13 cellular contexts compared by ENCODE assay signal in genomic region chr6:158046201-158047119, GRCh38.
DNase-seq lines count a peak whose midpoint lies in the region; ATAC-seq, FAIRE-seq and TF ChIP-seq lines count a peak whose summit lies in the region.
"Had no signal": no experiment of that assay in that cellular context is flagged by ENCODE, and none has a peak within 500 bp of the region (broad histone marks: within the 10 kb centered on the region; RNA-seq: fewer than 3 reads in every experiment).

No MANE protein-coding gene starts in this region.

- ATAC-seq in stimulated activated memory B cell treated with anti-CD40 and anti-IgM and Interleukin-4, amounts not matched to agents 10 μg/mL and 1 μg/mL and 100 μg/mL, for 72 hours, result no peak
- no peak for ATAC-seq in left lobe of liver
- ATAC-seq in HG02870 (IDR thresholded peaks at IDR 0.05; ENCODE audit: unreplicated experiment), result no peak
- ATAC-seq: GM23338 had no signal

- DNase-seq in activated T-cell treated with anti-CD3 and anti-CD28 coated beads, Interleukin-2, amount 50 U/mL, for 24 hours, result no peak
- DNase-seq in activated T-cell treated with anti-CD3 and anti-CD28 coated beads, Interleukin-2, amount 50 U/mL, for 48 hours, result no peak
- DNase-seq in RCC 7860 (ENCODE audit: low spot score) (peak; percentile 38), dorsolateral prefrontal cortex (peak in 4 of 10 donors; percentile 6 to 28 (median 15)), left lobe of liver (ENCODE audit: low spot score) (no peak), GM19238 (ENCODE audit: insufficient read length, low spot score) (no peak)
- DNase-seq: GF-D8, kidney glomerular epithelial cell, NCI-H2029, T-helper 9 cell had no signal

- H3K27me3 ChIP-seq in dorsolateral prefrontal cortex, result no peaks in the 10 kb centered on the region

- H3K36me3 Mint-ChIP-seq in activated T-cell treated with anti-CD3 and anti-CD28 coated beads, Interleukin-2, amount 50 U/mL, for 24 hours (ENCODE audit: low read depth), result peaks cover 82% of the 10 kb centered on the region
- peaks cover 35% of the 10 kb centered on the region for H3K36me3 Mint-ChIP-seq in stimulated activated memory B cell treated with anti-CD40 and anti-IgM and Interleukin-4, amounts not matched to agents 10 μg/mL and 1 μg/mL and 100 μg/mL, for 72 hours

- TF ChIP-seq CTCF in dorsolateral prefrontal cortex (IDR thresholded peaks at IDR 0.05 in 54 of 56, conservative IDR thresholded peaks at IDR 0.05 in 2 of 56; ENCODE audit: low read depth in 1 of 56, partially characterized antibody in 56 of 56), result no peak

- no peaks in the 10 kb centered on the region for H3K9me3 Mint-ChIP-seq in activated T-cell treated with anti-CD3 and anti-CD28 coated beads, Interleukin-2, amount 50 U/mL, for 24 hours
- H3K9me3 Mint-ChIP-seq in stimulated activated memory B cell treated with anti-CD40 and anti-IgM and Interleukin-4, amounts not matched to agents 10 μg/mL and 1 μg/mL and 100 μg/mL, for 72 hours, result no peaks in the 10 kb centered on the region
- H3K9me3 Mint-ChIP-seq: GM23338 had no signal

- FAIRE-seq in RCC 7860 (lab: Jason Lieb, UNC), result no peak

- no peaks in the 10 kb centered on the region for H3K27me3 Mint-ChIP-seq in activated T-cell treated with anti-CD3 and anti-CD28 coated beads, Interleukin-2, amount 50 U/mL, for 24 hours
- H3K27me3 Mint-ChIP-seq in stimulated activated memory B cell treated with anti-CD40 and anti-IgM and Interleukin-4, amounts not matched to agents 10 μg/mL and 1 μg/mL and 100 μg/mL, for 72 hours, result no peaks in the 10 kb centered on the region

- peak overlapping the region; percentile 88 for H3K27ac Mint-ChIP-seq in activated T-cell treated with anti-CD3 and anti-CD28 coated beads, Interleukin-2, amount 50 U/mL, for 24 hours
- H3K27ac Mint-ChIP-seq in stimulated activated memory B cell treated with anti-CD40 and anti-IgM and Interleukin-4, amounts not matched to agents 10 μg/mL and 1 μg/mL and 100 μg/mL, for 72 hours, result peak overlapping the region; percentile 23
- H3K27ac Mint-ChIP-seq: GM23338 had no signal

- H3K27ac ChIP-seq in dorsolateral prefrontal cortex, result peak overlapping the region in 54 of 59 donors; percentile 1 to 100 (median 72)

- H3K4me3 ChIP-seq in dorsolateral prefrontal cortex, result no peak overlapping the region
- H3K4me3 ChIP-seq: GM23338 had no signal

- intact Hi-C loops in dorsolateral prefrontal cortex (cut with DNase I), result no loop called here

- peak overlapping the region; percentile 52 for H3K4me3 Mint-ChIP-seq in activated T-cell treated with anti-CD3 and anti-CD28 coated beads, Interleukin-2, amount 50 U/mL, for 24 hours
- no peak overlapping the region for H3K4me3 Mint-ChIP-seq in stimulated activated memory B cell treated with anti-CD40 and anti-IgM and Interleukin-4, amounts not matched to agents 10 μg/mL and 1 μg/mL and 100 μg/mL, for 72 hours
- H3K4me3 Mint-ChIP-seq: GM23338 had no signal

- peaks cover 44% of the 10 kb centered on the region for H3K4me1 Mint-ChIP-seq in activated T-cell treated with anti-CD3 and anti-CD28 coated beads, Interleukin-2, amount 50 U/mL, for 24 hours (ENCODE audit: low read depth)
- peaks cover 8% of the 10 kb centered on the region for H3K4me1 Mint-ChIP-seq in stimulated activated memory B cell treated with anti-CD40 and anti-IgM and Interleukin-4, amounts not matched to agents 10 μg/mL and 1 μg/mL and 100 μg/mL, for 72 hours
